ENCODE assay signal across 22 cellular contexts in genomic region chr18:56615738-56616520, GRCh38. TPM values are rescaled to one million over a fixed set of nuclear protein-coding genes. Genes with fewer than 3 reads are reported as not detected.
DNase-seq lines count a peak whose midpoint lies in the region; ATAC-seq, FAIRE-seq and TF ChIP-seq lines count a peak whose summit lies in the region.
"Had no signal": no experiment of that assay in that cellular context is flagged by ENCODE, and none has a peak within 500 bp of the region (broad histone marks: within the 10 kb centered on the region; RNA-seq: fewer than 3 reads in every experiment).

No MANE protein-coding gene starts in this region.

- H3K79me2 ChIP-seq in neural progenitor cell (ENCODE audit: low read depth): no peaks in the 10 kb centered on the region

- H3K4me2 ChIP-seq in neural progenitor cell: no peak overlapping the region
- H3K4me2 ChIP-seq: KMS-11 had no signal

- H3K4me1 Mint-ChIP-seq in neural progenitor cell: no peaks in the 10 kb centered on the region

- no peak overlapping the region for H3K9ac ChIP-seq in neural progenitor cell
- H3K9ac ChIP-seq: GM23248, KMS-11 had no signal

- no peak for TF ChIP-seq CTCF in neural progenitor cell (IDR thresholded peaks at IDR 0.05)

- H3K27me3 ChIP-seq in neural progenitor cell: no peaks in the 10 kb centered on the region
- H3K27me3 ChIP-seq: foreskin keratinocyte, tibial nerve had no signal

- no peak overlapping the region for H3K27ac Mint-ChIP-seq in neural progenitor cell
- H3K27ac Mint-ChIP-seq: activated naive CD4-positive, alpha-beta T cell treated with anti-CD3 and anti-CD28 coated beads, Interleukin-2, amount 50 U/mL, for 72 hours; activated T-helper 1 cell treated with anti-CD3 and anti-CD28 coated beads, Interleukin-12 subunit alpha, Interleukin-12 subunit beta, Interleukin-2, Interleukin-4 antibody, amounts not matched to agents 30 ng/mL and 10 ng/mL and 1 ng/mL, durations not matched to agents 14 hours and 24 hours and 36 hours; progenitor cell of endocrine pancreas had no signal

- no peak overlapping the region for H3K4me3 ChIP-seq in neural progenitor cell
- H3K4me3 ChIP-seq: GM23248, tibial nerve had no signal

- no peak overlapping the region for H3K4me3 Mint-ChIP-seq in neural progenitor cell
- H3K4me3 Mint-ChIP-seq: activated T-helper 1 cell treated with anti-CD3 and anti-CD28 coated beads, Interleukin-12 subunit alpha, Interleukin-12 subunit beta, Interleukin-2, Interleukin-4 antibody, amounts not matched to agents 30 ng/mL and 10 ng/mL and 1 ng/mL, durations not matched to agents 14 hours and 24 hours and 36 hours; central memory CD8-positive, alpha-beta T cell had no signal

- H4K20me1 ChIP-seq in neural progenitor cell (ENCODE audit: low read depth): no peaks in the 10 kb centered on the region

- no peak for FAIRE-seq in GM19239 (lab: Jason Lieb, UNC)
- FAIRE-seq: astrocyte had no signal

- H3K36me3 ChIP-seq in neural progenitor cell: peaks cover 13% of the 10 kb centered on the region

- ATAC-seq in GM18517 (IDR thresholded peaks at IDR 0.05; ENCODE audit: unreplicated experiment) (peak; percentile 52), HG03432 (IDR thresholded peaks at IDR 0.05; ENCODE audit: unreplicated experiment) (peak; percentile 47)
- ATAC-seq: activated naive CD4-positive, alpha-beta T cell treated with anti-CD3 and anti-CD28 coated beads, Interleukin-2, amount 50 U/mL, for 72 hours; foreskin keratinocyte; stimulated activated naive CD8-positive, alpha-beta T cell treated with anti-CD3 and anti-CD28 coated beads, Interleukin-15, Interleukin-2, amounts not matched to agents 100 U/mL and 50 U/mL, for 24 hours had no signal

- no peaks in the 10 kb centered on the region for H3K9me3 Mint-ChIP-seq in neural progenitor cell
- H3K9me3 Mint-ChIP-seq: activated naive CD4-positive, alpha-beta T cell treated with anti-CD3 and anti-CD28 coated beads, Interleukin-2, amount 50 U/mL, for 72 hours; activated T-helper 1 cell treated with anti-CD3 and anti-CD28 coated beads, Interleukin-12 subunit alpha, Interleukin-12 subunit beta, Interleukin-2, Interleukin-4 antibody, amounts not matched to agents 30 ng/mL and 10 ng/mL and 1 ng/mL, durations not matched to agents 14 hours and 24 hours and 36 hours; central memory CD8-positive, alpha-beta T cell had no signal

- no peaks in the 10 kb centered on the region for H3K9me3 ChIP-seq in neural progenitor cell (ENCODE audit: low read depth)
- H3K9me3 ChIP-seq: tibial nerve had no signal

- DNase-seq in iris pigment epithelial cell (ENCODE audit: low read depth) (peak; percentile 7), renal cortical epithelial cell (ENCODE audit: low read depth) (peak; percentile 51), neural progenitor cell (ENCODE audit: low spot score) (no peak), GM19239 (ENCODE audit: insufficient read length, low spot score) (no peak), cerebellar cortex (ENCODE audit: low spot score) (no peak)
- DNase-seq: AML-193; erythroblast; foreskin keratinocyte; GM23248; hippocampal formation; islet precursor cell; NCI-H2029; stimulated activated naive CD8-positive, alpha-beta T cell treated with anti-CD3 and anti-CD28 coated beads, Interleukin-15, Interleukin-2, amounts not matched to agents 100 U/mL and 50 U/mL, for 24 hours had no signal

- H3F3A ChIP-seq in neural progenitor cell (ENCODE audit: low read depth): no peaks in the 10 kb centered on the region

- no peaks in the 10 kb centered on the region for H3K4me1 ChIP-seq in neural progenitor cell
- H3K4me1 ChIP-seq: foreskin keratinocyte, tibial nerve had no signal

- peaks cover 26% of the 10 kb centered on the region for H3K36me3 Mint-ChIP-seq in neural progenitor cell

- H3K27me3 Mint-ChIP-seq in neural progenitor cell (ENCODE audit: insufficient read depth, low read depth): no peaks in the 10 kb centered on the region
- H3K27me3 Mint-ChIP-seq: central memory CD8-positive, alpha-beta T cell; progenitor cell of endocrine pancreas had no signal

- no peak overlapping the region for H2AFZ ChIP-seq in neural progenitor cell (replicated peaks)
- H2AFZ ChIP-seq: GM23248 had no signal

- no peak overlapping the region for H3K27ac ChIP-seq in neural progenitor cell
- H3K27ac ChIP-seq: foreskin keratinocyte, GM23248, KMS-11, tibial nerve had no signal

RNA-seq across cellular contexts. Expression of gene TXNL1, which starts 22.5 kb away (rescaled TPM):
- 59.9 and 76.7 TPM in 2 replicates for total RNA-seq in renal cortical epithelial cell
- total RNA-seq in neural progenitor cell (ENCODE audit: low replicate concordance): 75.6 and 128 TPM in 2 replicates

RNA-seq across cellular contexts. Expression of gene WDR7, which starts 35.2 kb away (rescaled TPM):
- 9.2 and 21.5 TPM in 2 replicates for total RNA-seq in renal cortical epithelial cell
- 8.3 and 12.3 TPM in 2 replicates for total RNA-seq in neural progenitor cell (ENCODE audit: low replicate concordance)

Comparison
In these comparisons a context has a peak if more than half of its experiments do, and no peak if none do; other contexts are left out.
1. DNase-seq: peak in iris pigment epithelial cell (single experiment) and renal cortical epithelial cell (single experiment); none in neural progenitor cell (single experiment), GM19239 (single experiment) and cerebellar cortex (single experiment).